In genomic region chr12:106941481-106942156, GRCh38 we compare ENCODE assay signal across 1 cellular context.
TF ChIP-seq lines count a peak whose summit lies in the region.

No MANE protein-coding gene starts in this region.

TF ChIP-seq in K562, 482 proteins besides CTCF, POLR2A, EP300 and RAD21 (continued from another document and continues in another):
- TF ChIP-seq ZNF717 (CRISPR knock-in tag; IDR thresholded peaks at IDR 0.05) (no peak), HMGXB4 (CRISPR knock-in tag; IDR thresholded peaks at IDR 0.05) (no peak), TCF7 (IDR thresholded peaks at IDR 0.05; ENCODE audit: borderline replicate concordance) (no peak), SAFB (IDR thresholded peaks at IDR 0.05; ENCODE audit: borderline replicate concordance, low read depth, low read length) (no peak), CBX2 (IDR thresholded peaks at IDR 0.05; ENCODE audit: insufficient read depth, low read length, poor library complexity, severe bottlenecking) (no peak), TAF9B (IDR thresholded peaks at IDR 0.05; ENCODE audit: partially characterized antibody) (no peak), RFX1 (IDR thresholded peaks at IDR 0.05) (no peak), HMG20B (CRISPR knock-in tag; IDR thresholded peaks at IDR 0.05) (no peak), MTA2 (IDR thresholded peaks at IDR 0.05; ENCODE audit: low read depth) (peak; percentile 85), AFF4 (CRISPR knock-in tag; IDR thresholded peaks at IDR 0.05) (no peak), SIN3B (IDR thresholded peaks at IDR 0.05; ENCODE audit: low read depth) (no peak), SMAD3 (CRISPR knock-in tag; conservative IDR thresholded peaks at IDR 0.05) (no peak), GABPA (tag; conservative IDR thresholded peaks at IDR 0.05; ENCODE audit: low read depth) (no peak), GTF2E2 (tag; IDR thresholded peaks at IDR 0.05) (no peak), ELK3 (CRISPR knock-in tag; IDR thresholded peaks at IDR 0.05) (no peak), GABPB1 (CRISPR knock-in tag; IDR thresholded peaks at IDR 0.05) (no peak), TRIM28 (IDR thresholded peaks at IDR 0.05) (no peak), ZNF282 (CRISPR knock-in tag; IDR thresholded peaks at IDR 0.05) (no peak), ZNF174 (CRISPR knock-in tag; IDR thresholded peaks at IDR 0.05) (no peak), ZNF347 (CRISPR knock-in tag; IDR thresholded peaks at IDR 0.05; ENCODE audit: low read depth) (no peak), TGIF2 (CRISPR knock-in tag; IDR thresholded peaks at IDR 0.05) (no peak), ZNF444 (CRISPR knock-in tag; IDR thresholded peaks at IDR 0.05) (no peak), MAFK (IDR thresholded peaks at IDR 0.05; ENCODE audit: low read length) (no peak), KLF6 (CRISPR knock-in tag; IDR thresholded peaks at IDR 0.05; ENCODE audit: borderline replicate concordance) (no peak), CSDE1 (IDR thresholded peaks at IDR 0.05) (no peak), C11orf30 (IDR thresholded peaks at IDR 0.05; ENCODE audit: low read depth) (no peak), SMAD4 (CRISPR knock-in tag; conservative IDR thresholded peaks at IDR 0.05) (no peak), HOMEZ (CRISPR knock-in tag; IDR thresholded peaks at IDR 0.05) (no peak), SPI1 (IDR thresholded peaks at IDR 0.05; ENCODE audit: borderline replicate concordance, low read depth, low read length) (no peak)
- TF ChIP-seq, protein P1, sequence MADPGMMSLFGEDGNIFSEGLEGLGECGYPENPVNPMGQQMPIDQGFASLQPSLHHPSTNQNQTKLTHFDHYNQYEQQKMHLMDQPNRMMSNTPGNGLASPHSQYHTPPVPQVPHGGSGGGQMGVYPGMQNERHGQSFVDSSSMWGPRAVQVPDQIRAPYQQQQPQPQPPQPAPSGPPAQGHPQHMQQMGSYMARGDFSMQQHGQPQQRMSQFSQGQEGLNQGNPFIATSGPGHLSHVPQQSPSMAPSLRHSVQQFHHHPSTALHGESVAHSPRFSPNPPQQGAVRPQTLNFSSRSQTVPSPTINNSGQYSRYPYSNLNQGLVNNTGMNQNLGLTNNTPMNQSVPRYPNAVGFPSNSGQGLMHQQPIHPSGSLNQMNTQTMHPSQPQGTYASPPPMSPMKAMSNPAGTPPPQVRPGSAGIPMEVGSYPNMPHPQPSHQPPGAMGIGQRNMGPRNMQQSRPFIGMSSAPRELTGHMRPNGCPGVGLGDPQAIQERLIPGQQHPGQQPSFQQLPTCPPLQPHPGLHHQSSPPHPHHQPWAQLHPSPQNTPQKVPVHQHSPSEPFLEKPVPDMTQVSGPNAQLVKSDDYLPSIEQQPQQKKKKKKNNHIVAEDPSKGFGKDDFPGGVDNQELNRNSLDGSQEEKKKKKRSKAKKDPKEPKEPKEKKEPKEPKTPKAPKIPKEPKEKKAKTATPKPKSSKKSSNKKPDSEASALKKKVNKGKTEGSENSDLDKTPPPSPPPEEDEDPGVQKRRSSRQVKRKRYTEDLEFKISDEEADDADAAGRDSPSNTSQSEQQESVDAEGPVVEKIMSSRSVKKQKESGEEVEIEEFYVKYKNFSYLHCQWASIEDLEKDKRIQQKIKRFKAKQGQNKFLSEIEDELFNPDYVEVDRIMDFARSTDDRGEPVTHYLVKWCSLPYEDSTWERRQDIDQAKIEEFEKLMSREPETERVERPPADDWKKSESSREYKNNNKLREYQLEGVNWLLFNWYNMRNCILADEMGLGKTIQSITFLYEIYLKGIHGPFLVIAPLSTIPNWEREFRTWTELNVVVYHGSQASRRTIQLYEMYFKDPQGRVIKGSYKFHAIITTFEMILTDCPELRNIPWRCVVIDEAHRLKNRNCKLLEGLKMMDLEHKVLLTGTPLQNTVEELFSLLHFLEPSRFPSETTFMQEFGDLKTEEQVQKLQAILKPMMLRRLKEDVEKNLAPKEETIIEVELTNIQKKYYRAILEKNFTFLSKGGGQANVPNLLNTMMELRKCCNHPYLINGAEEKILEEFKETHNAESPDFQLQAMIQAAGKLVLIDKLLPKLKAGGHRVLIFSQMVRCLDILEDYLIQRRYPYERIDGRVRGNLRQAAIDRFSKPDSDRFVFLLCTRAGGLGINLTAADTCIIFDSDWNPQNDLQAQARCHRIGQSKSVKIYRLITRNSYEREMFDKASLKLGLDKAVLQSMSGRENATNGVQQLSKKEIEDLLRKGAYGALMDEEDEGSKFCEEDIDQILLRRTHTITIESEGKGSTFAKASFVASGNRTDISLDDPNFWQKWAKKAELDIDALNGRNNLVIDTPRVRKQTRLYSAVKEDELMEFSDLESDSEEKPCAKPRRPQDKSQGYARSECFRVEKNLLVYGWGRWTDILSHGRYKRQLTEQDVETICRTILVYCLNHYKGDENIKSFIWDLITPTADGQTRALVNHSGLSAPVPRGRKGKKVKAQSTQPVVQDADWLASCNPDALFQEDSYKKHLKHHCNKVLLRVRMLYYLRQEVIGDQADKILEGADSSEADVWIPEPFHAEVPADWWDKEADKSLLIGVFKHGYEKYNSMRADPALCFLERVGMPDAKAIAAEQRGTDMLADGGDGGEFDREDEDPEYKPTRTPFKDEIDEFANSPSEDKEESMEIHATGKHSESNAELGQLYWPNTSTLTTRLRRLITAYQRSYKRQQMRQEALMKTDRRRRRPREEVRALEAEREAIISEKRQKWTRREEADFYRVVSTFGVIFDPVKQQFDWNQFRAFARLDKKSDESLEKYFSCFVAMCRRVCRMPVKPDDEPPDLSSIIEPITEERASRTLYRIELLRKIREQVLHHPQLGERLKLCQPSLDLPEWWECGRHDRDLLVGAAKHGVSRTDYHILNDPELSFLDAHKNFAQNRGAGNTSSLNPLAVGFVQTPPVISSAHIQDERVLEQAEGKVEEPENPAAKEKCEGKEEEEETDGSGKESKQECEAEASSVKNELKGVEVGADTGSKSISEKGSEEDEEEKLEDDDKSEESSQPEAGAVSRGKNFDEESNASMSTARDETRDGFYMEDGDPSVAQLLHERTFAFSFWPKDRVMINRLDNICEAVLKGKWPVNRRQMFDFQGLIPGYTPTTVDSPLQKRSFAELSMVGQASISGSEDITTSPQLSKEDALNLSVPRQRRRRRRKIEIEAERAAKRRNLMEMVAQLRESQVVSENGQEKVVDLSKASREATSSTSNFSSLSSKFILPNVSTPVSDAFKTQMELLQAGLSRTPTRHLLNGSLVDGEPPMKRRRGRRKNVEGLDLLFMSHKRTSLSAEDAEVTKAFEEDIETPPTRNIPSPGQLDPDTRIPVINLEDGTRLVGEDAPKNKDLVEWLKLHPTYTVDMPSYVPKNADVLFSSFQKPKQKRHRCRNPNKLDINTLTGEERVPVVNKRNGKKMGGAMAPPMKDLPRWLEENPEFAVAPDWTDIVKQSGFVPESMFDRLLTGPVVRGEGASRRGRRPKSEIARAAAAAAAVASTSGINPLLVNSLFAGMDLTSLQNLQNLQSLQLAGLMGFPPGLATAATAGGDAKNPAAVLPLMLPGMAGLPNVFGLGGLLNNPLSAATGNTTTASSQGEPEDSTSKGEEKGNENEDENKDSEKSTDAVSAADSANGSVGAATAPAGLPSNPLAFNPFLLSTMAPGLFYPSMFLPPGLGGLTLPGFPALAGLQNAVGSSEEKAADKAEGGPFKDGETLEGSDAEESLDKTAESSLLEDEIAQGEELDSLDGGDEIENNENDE (IDR thresholded peaks at IDR 0.05; ENCODE audit: low read depth, low read length) = no peak
- TF ChIP-seq, protein P2, sequence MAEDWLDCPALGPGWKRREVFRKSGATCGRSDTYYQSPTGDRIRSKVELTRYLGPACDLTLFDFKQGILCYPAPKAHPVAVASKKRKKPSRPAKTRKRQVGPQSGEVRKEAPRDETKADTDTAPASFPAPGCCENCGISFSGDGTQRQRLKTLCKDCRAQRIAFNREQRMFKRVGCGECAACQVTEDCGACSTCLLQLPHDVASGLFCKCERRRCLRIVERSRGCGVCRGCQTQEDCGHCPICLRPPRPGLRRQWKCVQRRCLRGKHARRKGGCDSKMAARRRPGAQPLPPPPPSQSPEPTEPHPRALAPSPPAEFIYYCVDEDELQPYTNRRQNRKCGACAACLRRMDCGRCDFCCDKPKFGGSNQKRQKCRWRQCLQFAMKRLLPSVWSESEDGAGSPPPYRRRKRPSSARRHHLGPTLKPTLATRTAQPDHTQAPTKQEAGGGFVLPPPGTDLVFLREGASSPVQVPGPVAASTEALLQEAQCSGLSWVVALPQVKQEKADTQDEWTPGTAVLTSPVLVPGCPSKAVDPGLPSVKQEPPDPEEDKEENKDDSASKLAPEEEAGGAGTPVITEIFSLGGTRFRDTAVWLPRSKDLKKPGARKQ (CRISPR knock-in tag; IDR thresholded peaks at IDR 0.05) = no peak
- TF ChIP-seq, protein P3, sequence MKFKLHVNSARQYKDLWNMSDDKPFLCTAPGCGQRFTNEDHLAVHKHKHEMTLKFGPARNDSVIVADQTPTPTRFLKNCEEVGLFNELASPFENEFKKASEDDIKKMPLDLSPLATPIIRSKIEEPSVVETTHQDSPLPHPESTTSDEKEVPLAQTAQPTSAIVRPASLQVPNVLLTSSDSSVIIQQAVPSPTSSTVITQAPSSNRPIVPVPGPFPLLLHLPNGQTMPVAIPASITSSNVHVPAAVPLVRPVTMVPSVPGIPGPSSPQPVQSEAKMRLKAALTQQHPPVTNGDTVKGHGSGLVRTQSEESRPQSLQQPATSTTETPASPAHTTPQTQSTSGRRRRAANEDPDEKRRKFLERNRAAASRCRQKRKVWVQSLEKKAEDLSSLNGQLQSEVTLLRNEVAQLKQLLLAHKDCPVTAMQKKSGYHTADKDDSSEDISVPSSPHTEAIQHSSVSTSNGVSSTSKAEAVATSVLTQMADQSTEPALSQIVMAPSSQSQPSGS (CRISPR knock-in tag; IDR thresholded peaks at IDR 0.05) = no peak
- TF ChIP-seq, protein P4, sequence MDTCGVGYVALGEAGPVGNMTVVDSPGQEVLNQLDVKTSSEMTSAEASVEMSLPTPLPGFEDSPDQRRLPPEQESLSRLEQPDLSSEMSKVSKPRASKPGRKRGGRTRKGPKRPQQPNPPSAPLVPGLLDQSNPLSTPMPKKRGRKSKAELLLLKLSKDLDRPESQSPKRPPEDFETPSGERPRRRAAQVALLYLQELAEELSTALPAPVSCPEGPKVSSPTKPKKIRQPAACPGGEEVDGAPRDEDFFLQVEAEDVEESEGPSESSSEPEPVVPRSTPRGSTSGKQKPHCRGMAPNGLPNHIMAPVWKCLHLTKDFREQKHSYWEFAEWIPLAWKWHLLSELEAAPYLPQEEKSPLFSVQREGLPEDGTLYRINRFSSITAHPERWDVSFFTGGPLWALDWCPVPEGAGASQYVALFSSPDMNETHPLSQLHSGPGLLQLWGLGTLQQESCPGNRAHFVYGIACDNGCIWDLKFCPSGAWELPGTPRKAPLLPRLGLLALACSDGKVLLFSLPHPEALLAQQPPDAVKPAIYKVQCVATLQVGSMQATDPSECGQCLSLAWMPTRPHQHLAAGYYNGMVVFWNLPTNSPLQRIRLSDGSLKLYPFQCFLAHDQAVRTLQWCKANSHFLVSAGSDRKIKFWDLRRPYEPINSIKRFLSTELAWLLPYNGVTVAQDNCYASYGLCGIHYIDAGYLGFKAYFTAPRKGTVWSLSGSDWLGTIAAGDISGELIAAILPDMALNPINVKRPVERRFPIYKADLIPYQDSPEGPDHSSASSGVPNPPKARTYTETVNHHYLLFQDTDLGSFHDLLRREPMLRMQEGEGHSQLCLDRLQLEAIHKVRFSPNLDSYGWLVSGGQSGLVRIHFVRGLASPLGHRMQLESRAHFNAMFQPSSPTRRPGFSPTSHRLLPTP (IDR thresholded peaks at IDR 0.05; ENCODE audit: borderline replicate concordance, extremely low read depth, insufficient read length) = no peak
